In genomic region chr12:94165152-94165551, GRCh38 we compare ENCODE assay signal across 17 cellular contexts.
"Had no signal": no experiment of that assay in that cellular context is flagged by ENCODE, and none has a peak within 500 bp of the region (broad histone marks: within the 10 kb centered on the region; RNA-seq: fewer than 3 reads in every experiment).

No MANE protein-coding gene starts in this region.

- H3K9me3 Mint-ChIP-seq: activated naive CD8-positive, alpha-beta T cell treated with anti-CD3 and anti-CD28 coated beads, Interleukin-2, amount 10 ng/mL, durations not matched to agents 7 days and 5 days had no signal

- DNase-seq: activated CD4-positive, alpha-beta T cell treated with anti-CD3 and anti-CD28 coated beads, Interleukin-2, amount 50 U/mL, for 48 hours; activated CD4-positive, CD25-positive, alpha-beta regulatory T cell treated with anti-CD3 and anti-CD28 coated beads, Interleukin-2, amount 50 U/mL, for 72 hours; activated CD8-positive, alpha-beta memory T cell treated with anti-CD3 and anti-CD28 coated beads, Interleukin-2, amount 10 ng/mL, durations not matched to agents 7 days and 5 days; activated naive CD8-positive, alpha-beta T cell treated with anti-CD3 and anti-CD28 coated beads, Interleukin-2, amount 10 ng/mL, durations not matched to agents 7 days and 5 days; aorta; effector CD8-positive, alpha-beta T cell; kidney glomerular epithelial cell; lower lobe of right lung; midbrain; naive thymus-derived CD4-positive, alpha-beta T cell; ovary; stimulated activated CD4-positive, alpha-beta T cell treated with anti-CD3 and anti-CD28 coated beads, Interleukin-4, amount 100 ng/mL, for 1 hour; stomach had no signal

- H3K9me3 ChIP-seq: gastroesophageal sphincter, lower lobe of right lung, ovary, stomach, thoracic aorta had no signal

- H3K27ac Mint-ChIP-seq: activated CD8-positive, alpha-beta memory T cell treated with anti-CD3 and anti-CD28 coated beads, Interleukin-2, amount 10 ng/mL, durations not matched to agents 7 days and 5 days; activated naive CD8-positive, alpha-beta T cell treated with anti-CD3 and anti-CD28 coated beads, Interleukin-2, amount 10 ng/mL, durations not matched to agents 7 days and 5 days had no signal

- H3K4me3 ChIP-seq: cardiac muscle cell, gastroesophageal sphincter, lower lobe of right lung, ovary, stomach, thoracic aorta had no signal

- H3K27me3 Mint-ChIP-seq: activated CD8-positive, alpha-beta memory T cell treated with anti-CD3 and anti-CD28 coated beads, Interleukin-2, amount 10 ng/mL, durations not matched to agents 7 days and 5 days; activated naive CD8-positive, alpha-beta T cell treated with anti-CD3 and anti-CD28 coated beads, Interleukin-2, amount 10 ng/mL, durations not matched to agents 7 days and 5 days; naive thymus-derived CD4-positive, alpha-beta T cell had no signal

- ATAC-seq: activated CD8-positive, alpha-beta memory T cell treated with anti-CD3 and anti-CD28 coated beads, Interleukin-2, amount 10 ng/mL, durations not matched to agents 7 days and 5 days; gastroesophageal sphincter; lower lobe of right lung had no signal

- H3K27me3 ChIP-seq: ovary had no signal

- H3K36me3 ChIP-seq: cardiac muscle cell, gastroesophageal sphincter, lower lobe of right lung, ovary, stomach, thoracic aorta had no signal

- H3K4me3 Mint-ChIP-seq: activated CD8-positive, alpha-beta memory T cell treated with anti-CD3 and anti-CD28 coated beads, Interleukin-2, amount 10 ng/mL, durations not matched to agents 7 days and 5 days; activated naive CD8-positive, alpha-beta T cell treated with anti-CD3 and anti-CD28 coated beads, Interleukin-2, amount 10 ng/mL, durations not matched to agents 7 days and 5 days had no signal

- H3K27ac ChIP-seq: cardiac muscle cell, epithelial cell of prostate, gastroesophageal sphincter, lower lobe of right lung, ovary, stomach, thoracic aorta had no signal

- H3K4me1 ChIP-seq: gastroesophageal sphincter, lower lobe of right lung, stomach had no signal
